1 cellular context compared by ENCODE assay signal in genomic region chr19:55655648-55656040, GRCh38.
TF ChIP-seq lines count a peak whose summit lies in the region.

No MANE protein-coding gene starts in this region.

TF ChIP-seq in HEK293, 187 proteins besides CTCF, POLR2A, EP300 and RAD21 (continued from another document):
- TF ChIP-seq ZNF513 (tag by site-specific recombination; IDR thresholded peaks at IDR 0.05): no peak
- TF ChIP-seq SETDB1 (IDR thresholded peaks at IDR 0.05; ENCODE audit: insufficient read length, low read length): no peak
- no peak for TF ChIP-seq ZFP41 (tag by site-specific recombination; IDR thresholded peaks at IDR 0.05; ENCODE audit: borderline replicate concordance)
- no peak for TF ChIP-seq ZSCAN30 (tag by site-specific recombination; IDR thresholded peaks at IDR 0.05)
- no peak for TF ChIP-seq PRDM10 (tag by site-specific recombination; IDR thresholded peaks at IDR 0.05)
- no peak for TF ChIP-seq TCF7L2 (IDR thresholded peaks at IDR 0.05; ENCODE audit: borderline replicate concordance, low read depth, low read length)
- TF ChIP-seq KLF10 (tag by site-specific recombination; IDR thresholded peaks at IDR 0.05): no peak; the same call in 1 of the 2 replicates
- TF ChIP-seq ZBTB44 (tag by site-specific recombination; IDR thresholded peaks at IDR 0.05): no peak
- TF ChIP-seq ZNF114 (tag by site-specific recombination; IDR thresholded peaks at IDR 0.05): no peak
- TF ChIP-seq ZSCAN16 (tag by site-specific recombination; IDR thresholded peaks at IDR 0.05): no peak
- TF ChIP-seq ZNF324 (tag by site-specific recombination; IDR thresholded peaks at IDR 0.05): no peak
- TF ChIP-seq PRDM1 (tag by site-specific recombination; IDR thresholded peaks at IDR 0.05): no peak
- no peak for TF ChIP-seq ZNF670 (tag by site-specific recombination; IDR thresholded peaks at IDR 0.05; ENCODE audit: low read depth)
- no peak for TF ChIP-seq ZNF10 (tag by site-specific recombination; IDR thresholded peaks at IDR 0.05)
- no peak for TF ChIP-seq KLF7 (tag by site-specific recombination; IDR thresholded peaks at IDR 0.05; ENCODE audit: borderline replicate concordance)
- peak; percentile 62; the same call in 1 of the 2 replicates for TF ChIP-seq ZNF561 (tag by site-specific recombination; IDR thresholded peaks at IDR 0.05; ENCODE audit: borderline replicate concordance)
- TF ChIP-seq ZNF2 (tag by site-specific recombination; IDR thresholded peaks at IDR 0.05): no peak
- TF ChIP-seq ZNF623 (tag by site-specific recombination; IDR thresholded peaks at IDR 0.05): no peak
- TF ChIP-seq WT1 (tag by site-specific recombination; IDR thresholded peaks at IDR 0.05): no peak
- 0 out of 2 replicates have a peak, but pooled peaks have one; percentile 1 for TF ChIP-seq ZNF366 (tag by site-specific recombination; conservative IDR thresholded peaks at IDR 0.05)
- TF ChIP-seq ZNF24 (tag by site-specific recombination; IDR thresholded peaks at IDR 0.05): no peak
- TF ChIP-seq ZNF580 (tag by site-specific recombination; IDR thresholded peaks at IDR 0.05): no peak
- peak; percentile 20; the same call in 1 of the 2 replicates for TF ChIP-seq ZNF391 (tag by site-specific recombination; IDR thresholded peaks at IDR 0.05; ENCODE audit: borderline replicate concordance, low read depth)
- TF ChIP-seq GLI2 (tag by site-specific recombination; IDR thresholded peaks at IDR 0.05; ENCODE audit: borderline replicate concordance, low read depth): no peak
- peak; percentile 35; the same call in 1 of the 2 replicates for TF ChIP-seq KLF16 (tag by site-specific recombination; IDR thresholded peaks at IDR 0.05)
- TF ChIP-seq HOXC10 (CRISPR knock-in tag; IDR thresholded peaks at IDR 0.05): no peak
- no peak for TF ChIP-seq ZNF521 (tag by site-specific recombination; IDR thresholded peaks at IDR 0.05)
- TF ChIP-seq ZBTB6 (tag by site-specific recombination; IDR thresholded peaks at IDR 0.05): no peak
- TF ChIP-seq ELK4 (IDR thresholded peaks at IDR 0.05; ENCODE audit: borderline replicate concordance, low read depth, low read length): no peak
- no peak for TF ChIP-seq ZNF416 (tag by site-specific recombination; IDR thresholded peaks at IDR 0.05)
- no peak for TF ChIP-seq ZNF214 (tag by site-specific recombination; IDR thresholded peaks at IDR 0.05; ENCODE audit: borderline replicate concordance)
- no peak for TF ChIP-seq TSHZ1 (tag by site-specific recombination; IDR thresholded peaks at IDR 0.05; ENCODE audit: borderline replicate concordance)
